ENCODE assay signal across 36 cellular contexts in the genomic region with DNA sequence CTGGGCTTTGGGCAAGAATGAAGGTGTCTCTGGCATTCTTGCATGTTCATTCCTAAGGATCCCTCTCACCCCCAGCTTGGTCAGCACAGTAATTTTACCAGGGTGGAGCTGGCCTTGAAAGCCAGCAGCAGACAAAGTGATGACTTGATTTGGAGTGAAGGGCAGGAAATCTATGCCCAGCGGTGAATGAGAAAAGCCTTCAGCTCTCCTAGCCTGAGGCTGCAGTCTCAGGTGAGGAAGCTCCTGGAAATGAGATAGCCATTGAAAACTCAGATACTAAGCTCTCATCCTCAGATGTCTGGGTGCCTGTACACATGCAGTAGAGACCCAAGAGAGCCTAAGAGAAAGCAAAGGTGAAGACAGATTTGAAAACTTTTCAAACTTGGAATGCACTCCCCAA. TPM values are rescaled to one million over a fixed set of nuclear protein-coding genes. Genes with fewer than 3 reads are reported as not detected.
"Had no signal": no experiment of that assay in that cellular context is flagged by ENCODE, and none has a peak within 500 bp of the region (broad histone marks: within the 10 kb centered on the region; RNA-seq: fewer than 3 reads in every experiment).

No MANE protein-coding gene starts in this region.

- H3K27ac ChIP-seq: ascending aorta, VCaP had no signal

- H3K27ac Mint-ChIP-seq: activated CD4-positive, alpha-beta memory T cell treated with anti-CD3 and anti-CD28 coated beads, Interleukin-2, amount 10 ng/mL, durations not matched to agents 7 days and 5 days; activated CD4-positive, alpha-beta T cell treated with anti-CD3 and anti-CD28 coated beads for 36 hours; activated CD4-positive, alpha-beta T cell treated with anti-CD3 and anti-CD28 coated beads, Interleukin-2, amount 10 ng/mL, durations not matched to agents 7 days and 5 days; activated CD8-positive, alpha-beta memory T cell treated with anti-CD3 and anti-CD28 coated beads, Interleukin-2, amount 10 ng/mL, durations not matched to agents 7 days and 5 days; activated CD8-positive, alpha-beta T cell treated with anti-CD3 and anti-CD28 coated beads, Interleukin-2, amount 10 ng/mL, durations not matched to agents 7 days and 5 days; activated naive CD4-positive, alpha-beta T cell treated with anti-CD3 and anti-CD28 coated beads, Interleukin-2, amount 10 ng/mL, durations not matched to agents 7 days and 5 days; activated naive CD4-positive, alpha-beta T cell treated with anti-CD3 and anti-CD28 coated beads, Interleukin-2, amount 50 U/mL, for 24 hours; activated naive CD8-positive, alpha-beta T cell; activated naive CD8-positive, alpha-beta T cell treated with anti-CD3 and anti-CD28 coated beads, Interleukin-2, amount 10 ng/mL, durations not matched to agents 7 days and 5 days; activated naive CD8-positive, alpha-beta T cell treated with anti-CD3 and anti-CD28 coated beads, Interleukin-2, amount 50 U/mL, for 24 hours; activated T-cell treated with anti-CD3 and anti-CD28 coated beads, Interleukin-2, amount 50 U/mL, for 24 hours; activated T-helper 2 cell treated with anti-CD3 and anti-CD28 coated beads, Interferon-gamma antibody, Interleukin-2, Interleukin-4, amounts not matched to agents 10 μg/mL and 5 μg/mL and 100 μg/mL, durations not matched to agents 14 hours and 24 hours and 36 hours; brain; T-helper 1 cell treated with Interleukin-12 subunit alpha and Interleukin-12 subunit beta and Interleukin-4 antibody, amounts not matched to agents 30 μg/mL and 1 μg/mL, for 36 hours; T-helper 2 cell treated with Interferon-gamma antibody and Interleukin-4, amounts not matched to agents 5 μg/mL and 100 μg/mL, for 36 hours had no signal

- H3K36me3 ChIP-seq: ascending aorta had no signal

- H3K4me3 ChIP-seq: ascending aorta had no signal

- DNase-seq: activated CD4-positive, alpha-beta memory T cell treated with anti-CD3 and anti-CD28 coated beads, Interleukin-2, amount 10 ng/mL, durations not matched to agents 7 days and 5 days; activated CD4-positive, alpha-beta T cell treated with anti-CD3 and anti-CD28 coated beads for 1 hour; activated CD4-positive, alpha-beta T cell treated with anti-CD3 and anti-CD28 coated beads for 36 hours; activated CD4-positive, alpha-beta T cell treated with anti-CD3 and anti-CD28 coated beads for 48 hours; activated CD4-positive, alpha-beta T cell treated with anti-CD3 and anti-CD28 coated beads, Interleukin-2, amount 10 ng/mL, durations not matched to agents 7 days and 5 days; activated CD4-positive, alpha-beta T cell treated with anti-CD3 and anti-CD28 coated beads, Interleukin-2, amount 50 U/mL, for 48 hours; activated CD4-positive, CD25-positive, alpha-beta regulatory T cell; activated CD8-positive, alpha-beta memory T cell treated with anti-CD3 and anti-CD28 coated beads for 24 hours; activated CD8-positive, alpha-beta memory T cell treated with anti-CD3 and anti-CD28 coated beads, Interleukin-2, amount 10 ng/mL, durations not matched to agents 7 days and 5 days; activated CD8-positive, alpha-beta memory T cell treated with anti-CD3 and anti-CD28 coated beads, Interleukin-2, amount 50 U/mL, for 48 hours; activated CD8-positive, alpha-beta T cell treated with anti-CD3 and anti-CD28 coated beads, Interleukin-2, amount 10 ng/mL, durations not matched to agents 7 days and 5 days; activated effector memory CD4-positive, alpha-beta T cell treated with Interleukin-2 at 50 U/mL for 16 hours; activated gamma-delta T cell; activated naive CD4-positive, alpha-beta T cell treated with anti-CD3 and anti-CD28 coated beads, Interleukin-2, amount 10 ng/mL, durations not matched to agents 7 days and 5 days; activated naive CD4-positive, alpha-beta T cell treated with Interleukin-2 at 50 U/mL for 16 hours; activated naive CD8-positive, alpha-beta T cell treated with anti-CD3 and anti-CD28 coated beads, Interleukin-2, amount 10 ng/mL, durations not matched to agents 7 days and 5 days; activated naive CD8-positive, alpha-beta T cell treated with anti-CD3 and anti-CD28 coated beads, Interleukin-2, amount 50 U/mL, for 24 hours; activated T-cell treated with anti-CD3 and anti-CD28 coated beads, Interleukin-2, amount 50 U/mL, for 24 hours; activated T-cell treated with anti-CD3 and anti-CD28 coated beads, Interleukin-2, amount 50 U/mL, for 48 hours; amygdala; anterior cingulate cortex; central memory CD4-positive, alpha-beta T cell; SW 1271; T-helper 1 cell; T-helper 2 cell; T-helper 9 cell had no signal

- H3K36me3 Mint-ChIP-seq: activated CD8-positive, alpha-beta memory T cell treated with anti-CD3 and anti-CD28 coated beads, Interleukin-2, amount 10 ng/mL, durations not matched to agents 7 days and 5 days; activated naive CD4-positive, alpha-beta T cell treated with anti-CD3 and anti-CD28 coated beads, Interleukin-2, amount 10 ng/mL, durations not matched to agents 7 days and 5 days; activated naive CD4-positive, alpha-beta T cell treated with anti-CD3 and anti-CD28 coated beads, Interleukin-2, amount 50 U/mL, for 24 hours; activated naive CD8-positive, alpha-beta T cell; activated naive CD8-positive, alpha-beta T cell treated with anti-CD3 and anti-CD28 coated beads, Interleukin-2, amount 10 ng/mL, durations not matched to agents 7 days and 5 days; brain had no signal

- H3K4me1 ChIP-seq: ascending aorta had no signal

- H3K4me3 Mint-ChIP-seq: activated CD4-positive, alpha-beta memory T cell treated with anti-CD3 and anti-CD28 coated beads, Interleukin-2, amount 10 ng/mL, durations not matched to agents 7 days and 5 days; activated CD4-positive, alpha-beta T cell treated with anti-CD3 and anti-CD28 coated beads for 36 hours; activated CD4-positive, alpha-beta T cell treated with anti-CD3 and anti-CD28 coated beads, Interleukin-2, amount 10 ng/mL, durations not matched to agents 7 days and 5 days; activated CD8-positive, alpha-beta memory T cell treated with anti-CD3 and anti-CD28 coated beads, Interleukin-2, amount 10 ng/mL, durations not matched to agents 7 days and 5 days; activated CD8-positive, alpha-beta T cell treated with anti-CD3 and anti-CD28 coated beads, Interleukin-2, amount 10 ng/mL, durations not matched to agents 7 days and 5 days; activated naive CD4-positive, alpha-beta T cell treated with anti-CD3 and anti-CD28 coated beads, Interleukin-2, amount 10 ng/mL, durations not matched to agents 7 days and 5 days; activated naive CD4-positive, alpha-beta T cell treated with anti-CD3 and anti-CD28 coated beads, Interleukin-2, amount 50 U/mL, for 24 hours; activated naive CD8-positive, alpha-beta T cell; activated naive CD8-positive, alpha-beta T cell treated with anti-CD3 and anti-CD28 coated beads, Interleukin-2, amount 10 ng/mL, durations not matched to agents 7 days and 5 days; activated naive CD8-positive, alpha-beta T cell treated with anti-CD3 and anti-CD28 coated beads, Interleukin-2, amount 50 U/mL, for 24 hours; activated T-cell treated with anti-CD3 and anti-CD28 coated beads, Interleukin-2, amount 50 U/mL, for 24 hours; brain; T-helper 1 cell treated with Interleukin-12 subunit alpha and Interleukin-12 subunit beta and Interleukin-4 antibody, amounts not matched to agents 30 μg/mL and 1 μg/mL, for 36 hours; T-helper 2 cell treated with Interferon-gamma antibody and Interleukin-4, amounts not matched to agents 5 μg/mL and 100 μg/mL, for 36 hours had no signal

- FAIRE-seq: TTC549 had no signal

- H3K27me3 ChIP-seq: ascending aorta had no signal

- H3K9me3 Mint-ChIP-seq: activated CD4-positive, alpha-beta T cell treated with anti-CD3 and anti-CD28 coated beads, Interleukin-2, amount 10 ng/mL, durations not matched to agents 7 days and 5 days; activated naive CD4-positive, alpha-beta T cell treated with anti-CD3 and anti-CD28 coated beads, Interleukin-2, amount 10 ng/mL, durations not matched to agents 7 days and 5 days; activated naive CD4-positive, alpha-beta T cell treated with anti-CD3 and anti-CD28 coated beads, Interleukin-2, amount 50 U/mL, for 24 hours; activated T-cell treated with anti-CD3 and anti-CD28 coated beads, Interleukin-2, amount 50 U/mL, for 24 hours; activated T-helper 2 cell treated with anti-CD3 and anti-CD28 coated beads, Interferon-gamma antibody, Interleukin-2, Interleukin-4, amounts not matched to agents 10 μg/mL and 5 μg/mL and 100 μg/mL, durations not matched to agents 14 hours and 24 hours and 36 hours; T-helper 1 cell treated with Interleukin-12 subunit alpha and Interleukin-12 subunit beta and Interleukin-4 antibody, amounts not matched to agents 30 μg/mL and 1 μg/mL, for 36 hours; T-helper 2 cell treated with Interferon-gamma antibody and Interleukin-4, amounts not matched to agents 5 μg/mL and 100 μg/mL, for 36 hours had no signal

- H3K9me3 ChIP-seq: ascending aorta had no signal

- H3K27me3 Mint-ChIP-seq: activated naive CD4-positive, alpha-beta T cell treated with anti-CD3 and anti-CD28 coated beads, Interleukin-2, amount 10 ng/mL, durations not matched to agents 7 days and 5 days had no signal

- ATAC-seq: activated CD4-positive, alpha-beta T cell treated with anti-CD3 and anti-CD28 coated beads for 36 hours; activated CD4-positive, CD25-positive, alpha-beta regulatory T cell treated with anti-CD3 and anti-CD28 coated beads, Interleukin-2, amount 50 U/mL, for 24 hours; activated CD8-positive, alpha-beta memory T cell treated with anti-CD3 and anti-CD28 coated beads, Interleukin-2, amount 10 ng/mL, durations not matched to agents 7 days and 5 days; activated CD8-positive, alpha-beta T cell treated with anti-CD3 and anti-CD28 coated beads, Interleukin-2, amount 10 ng/mL, durations not matched to agents 7 days and 5 days; activated naive CD8-positive, alpha-beta T cell treated with anti-CD3 and anti-CD28 coated beads, Interleukin-2, amount 50 U/mL, for 24 hours had no signal

- H3K4me1 Mint-ChIP-seq: activated CD4-positive, alpha-beta memory T cell treated with anti-CD3 and anti-CD28 coated beads, Interleukin-2, amount 10 ng/mL, durations not matched to agents 7 days and 5 days; activated CD4-positive, alpha-beta T cell treated with anti-CD3 and anti-CD28 coated beads for 36 hours; activated CD4-positive, alpha-beta T cell treated with anti-CD3 and anti-CD28 coated beads, Interleukin-2, amount 10 ng/mL, durations not matched to agents 7 days and 5 days; activated CD8-positive, alpha-beta memory T cell treated with anti-CD3 and anti-CD28 coated beads, Interleukin-2, amount 10 ng/mL, durations not matched to agents 7 days and 5 days; activated naive CD4-positive, alpha-beta T cell treated with anti-CD3 and anti-CD28 coated beads, Interleukin-2, amount 10 ng/mL, durations not matched to agents 7 days and 5 days; activated naive CD4-positive, alpha-beta T cell treated with anti-CD3 and anti-CD28 coated beads, Interleukin-2, amount 50 U/mL, for 24 hours; activated naive CD8-positive, alpha-beta T cell treated with anti-CD3 and anti-CD28 coated beads, Interleukin-2, amount 10 ng/mL, durations not matched to agents 7 days and 5 days; activated naive CD8-positive, alpha-beta T cell treated with anti-CD3 and anti-CD28 coated beads, Interleukin-2, amount 50 U/mL, for 24 hours had no signal

RNA-seq across cellular contexts. Expression of gene UCHL1, which starts 10.7 kb away (rescaled TPM):
- total RNA-seq: activated CD4-positive, alpha-beta memory T cell treated with anti-CD3 and anti-CD28 coated beads, Interleukin-2, amount 10 ng/mL, durations not matched to agents 7 days and 5 days; activated CD4-positive, alpha-beta T cell treated with anti-CD3 and anti-CD28 coated beads, Interleukin-2, amount 10 ng/mL, durations not matched to agents 7 days and 5 days had no signal
